Comparison of ENCODE assay signal across 18 cellular contexts in genomic region chr7:73988197-73988596, GRCh38. TPM values are rescaled to one million over a fixed set of nuclear protein-coding genes. Genes with fewer than 3 reads are reported as not detected.
A peak's percentile ranks its signal among the peaks of the same experiment; 100 is the strongest.
DNase-seq lines count a peak whose midpoint lies in the region; ATAC-seq, FAIRE-seq and TF ChIP-seq lines count a peak whose summit lies in the region.
"Had no signal": no experiment of that assay in that cellular context is flagged by ENCODE, and none has a peak within 500 bp of the region (broad histone marks: within the 10 kb centered on the region; RNA-seq: fewer than 3 reads in every experiment).

No MANE protein-coding gene starts in this region.

- no peak for TF ChIP-seq CTCF in astrocyte (IDR thresholded peaks at IDR 0.05; ENCODE audit: insufficient read depth, low read depth, low read length)

- H3K9ac ChIP-seq in GM23248 (no peak overlapping the region), astrocyte (ENCODE audit: low read length) (peak overlapping the region; percentile 9)

- peaks cover 7% of the 10 kb centered on the region for H3K27me3 Mint-ChIP-seq in astrocyte (ENCODE audit: low read depth, unreplicated experiment)
- no peaks in the 10 kb centered on the region for H3K27me3 Mint-ChIP-seq in naive thymus-derived CD4-positive, alpha-beta T cell
- H3K27me3 Mint-ChIP-seq: activated naive CD4-positive, alpha-beta T cell treated with anti-CD3 and anti-CD28 coated beads, Interleukin-2, amount 50 U/mL, for 24 hours had no signal

- WGBS in GM23248 (ENCODE audit: low coverage in 1 of 2, low lambda C conversion rate in 2 of 2, missing lambda C conversion rate in 2 of 2), 2 experiments: 34 to 43% methylated on average over 9 of the region's 9 CpGs

- in situ Hi-C loops in GM23248 (cut with MboI): no loop called here

- H3K4me3 ChIP-seq in GM23248 (no peak overlapping the region), astrocyte (ENCODE audit: insufficient read depth, low read depth, low read length) (no peak overlapping the region)
- H3K4me3 ChIP-seq in naive thymus-derived CD4-positive, alpha-beta T cell (ENCODE audit: low read length): no peak overlapping the region
- H3K4me3 ChIP-seq: cardiac muscle cell had no signal

- H3K4me1 Mint-ChIP-seq in astrocyte (ENCODE audit: low read depth, unreplicated experiment): peaks cover 2% of the 10 kb centered on the region
- H3K4me1 Mint-ChIP-seq in naive thymus-derived CD4-positive, alpha-beta T cell: no peaks in the 10 kb centered on the region
- H3K4me1 Mint-ChIP-seq: activated naive CD4-positive, alpha-beta T cell treated with anti-CD3 and anti-CD28 coated beads, Interleukin-2, amount 50 U/mL, for 24 hours; naive thymus-derived CD8-positive, alpha-beta T cell had no signal

- no peaks in the 10 kb centered on the region for H3K36me3 ChIP-seq in GM23248 (ENCODE audit: low read depth)
- H3K36me3 ChIP-seq in astrocyte (ENCODE audit: insufficient read depth, low read length): no peaks in the 10 kb centered on the region
- H3K36me3 ChIP-seq in naive thymus-derived CD4-positive, alpha-beta T cell (ENCODE audit: control insufficient read depth in 2 of 3, insufficient read depth in 3 of 3, low read length in 3 of 3): no peaks in the 10 kb centered on the region
- H3K36me3 ChIP-seq: cardiac muscle cell had no signal

- H3K27ac ChIP-seq in GM23248 (no peak overlapping the region), astrocyte (ENCODE audit: low read depth, low read length) (no peak overlapping the region)
- H3K27ac ChIP-seq in naive thymus-derived CD4-positive, alpha-beta T cell (ENCODE audit: low read depth, low read length): no peak overlapping the region
- H3K27ac ChIP-seq: cardiac muscle cell had no signal

- POLR2A ChIA-PET in naive thymus-derived CD4-positive, alpha-beta T cell (lab: Charles Lee): no interaction called here

- H3K4me2 ChIP-seq in GM23248 (ENCODE audit: unreplicated experiment) (no peak overlapping the region), astrocyte (ENCODE audit: low read length) (peak overlapping the region; percentile 17)

- H4K20me1 ChIP-seq in GM23248 (ENCODE audit: insufficient read depth): no peaks in the 10 kb centered on the region
- no peaks in the 10 kb centered on the region for H4K20me1 ChIP-seq in astrocyte (ENCODE audit: insufficient read depth, low read length)

- no peaks in the 10 kb centered on the region for H3K9me2 ChIP-seq in GM23248 (ENCODE audit: insufficient read depth)

- H3K9me3 ChIP-seq in GM23248 (ENCODE audit: low read depth) (no peaks in the 10 kb centered on the region), astrocyte (ENCODE audit: insufficient read depth, low read depth, low read length) (no peaks in the 10 kb centered on the region)
- H3K9me3 ChIP-seq in naive thymus-derived CD4-positive, alpha-beta T cell (ENCODE audit: control insufficient read depth in 2 of 3, low read length in 3 of 3): no peaks in the 10 kb centered on the region
- H3K9me3 ChIP-seq: Caco-2 had no signal

- peaks cover 2% of the 10 kb centered on the region for H3K36me3 Mint-ChIP-seq in astrocyte (ENCODE audit: low read depth, unreplicated experiment)
- H3K36me3 Mint-ChIP-seq in naive thymus-derived CD4-positive, alpha-beta T cell: no peaks in the 10 kb centered on the region
- H3K36me3 Mint-ChIP-seq: activated naive CD4-positive, alpha-beta T cell treated with anti-CD3 and anti-CD28 coated beads, Interleukin-2, amount 50 U/mL, for 24 hours; naive thymus-derived CD8-positive, alpha-beta T cell had no signal

- no peak for FAIRE-seq in astrocyte (lab: Jason Lieb, UNC)

- H3K27me3 ChIP-seq in GM23248 (replicated peaks; ENCODE audit: insufficient read depth): no peaks in the 10 kb centered on the region
- no peaks in the 10 kb centered on the region for H3K27me3 ChIP-seq in astrocyte (ENCODE audit: insufficient read depth, low read length)
- no peaks in the 10 kb centered on the region for H3K27me3 ChIP-seq in naive thymus-derived CD4-positive, alpha-beta T cell (ENCODE audit: control insufficient read depth in 2 of 2, insufficient read depth in 2 of 2, low read length in 2 of 2)
- H3K27me3 ChIP-seq: cardiac muscle cell had no signal

- H3F3A ChIP-seq in GM23248 (ENCODE audit: insufficient read depth): no peaks in the 10 kb centered on the region

- peaks cover 18% of the 10 kb centered on the region for H3K4me1 ChIP-seq in GM23248 (ENCODE audit: insufficient read depth)
- peaks cover 9% of the 10 kb centered on the region for H3K4me1 ChIP-seq in astrocyte (ENCODE audit: insufficient read depth, low read length)
- no peaks in the 10 kb centered on the region for H3K4me1 ChIP-seq in naive thymus-derived CD4-positive, alpha-beta T cell (ENCODE audit: control insufficient read depth in 2 of 2, insufficient read depth in 2 of 2, low read length in 2 of 2)
- H3K4me1 ChIP-seq: Caco-2 had no signal

- H3K4me3 Mint-ChIP-seq in astrocyte (ENCODE audit: unreplicated experiment): no peak overlapping the region
- H3K4me3 Mint-ChIP-seq in naive thymus-derived CD4-positive, alpha-beta T cell: no peak overlapping the region
- H3K4me3 Mint-ChIP-seq: activated naive CD4-positive, alpha-beta T cell treated with anti-CD3 and anti-CD28 coated beads, Interleukin-2, amount 50 U/mL, for 24 hours; H9; naive thymus-derived CD8-positive, alpha-beta T cell had no signal

- intact Hi-C loops in left cardiac atrium (cut with DNase I): no loop called here
- intact Hi-C loops in naive thymus-derived CD4-positive, alpha-beta T cell (cut with micrococcal nuclease): no loop called here

- H3K79me2 ChIP-seq in GM23248 (ENCODE audit: insufficient read depth) (no peaks in the 10 kb centered on the region), astrocyte (ENCODE audit: insufficient read depth, low read length) (no peaks in the 10 kb centered on the region)

- ATAC-seq in left cardiac atrium (peak in 1 of 2 donors; percentile 65), HG03457 (IDR thresholded peaks at IDR 0.05; ENCODE audit: unreplicated experiment) (no peak), HG03439 (IDR thresholded peaks at IDR 0.05; ENCODE audit: unreplicated experiment) (no peak)
- ATAC-seq in naive thymus-derived CD4-positive, alpha-beta T cell: no peak
- ATAC-seq: naive thymus-derived CD8-positive, alpha-beta T cell had no signal

- H3K9me3 Mint-ChIP-seq in astrocyte (ENCODE audit: unreplicated experiment): peaks cover 3% of the 10 kb centered on the region
- H3K9me3 Mint-ChIP-seq in naive thymus-derived CD4-positive, alpha-beta T cell: peaks cover 0 to 1% (median 0%) of the 10 kb centered on the region in 11 donors
- H3K9me3 Mint-ChIP-seq: activated naive CD4-positive, alpha-beta T cell treated with anti-CD3 and anti-CD28 coated beads, Interleukin-2, amount 50 U/mL, for 24 hours; H9 had no signal

- H3K27ac Mint-ChIP-seq in astrocyte (ENCODE audit: unreplicated experiment): no peak overlapping the region
- no peak overlapping the region for H3K27ac Mint-ChIP-seq in naive thymus-derived CD4-positive, alpha-beta T cell
- H3K27ac Mint-ChIP-seq: activated naive CD4-positive, alpha-beta T cell treated with anti-CD3 and anti-CD28 coated beads, Interleukin-2, amount 50 U/mL, for 24 hours; naive thymus-derived CD8-positive, alpha-beta T cell had no signal

- DNase-seq in GM23248 (peak; percentile 33), astrocyte (ENCODE audit: low read depth) (peak; percentile 56), left cardiac atrium (peak; percentile 80), retina (peak; percentile 59), NCI-H2171 treated with DMSO at 0.1 percent for 48 hours (lab: John Stamatoyannopoulos, UW) (no peak)
- no peak for DNase-seq in naive thymus-derived CD4-positive, alpha-beta T cell
- DNase-seq: activated CD4-positive, alpha-beta T cell treated with anti-CD3 and anti-CD28 coated beads, Interleukin-2, amount 50 U/mL, for 1 hour; activated T-cell treated with anti-CD3 and anti-CD28 coated beads, Interleukin-2, amount 50 U/mL, for 1 hour; Caco-2; H9; naive thymus-derived CD8-positive, alpha-beta T cell; NCI-H526; OCI-M1; stimulated activated CD4-positive, alpha-beta T cell treated with anti-CD3 and anti-CD28 coated beads, Interleukin-1b, Interleukin-23, amount 100 ng/mL, for 48 hours had no signal

- H2AFZ ChIP-seq in GM23248 (no peak overlapping the region), astrocyte (ENCODE audit: low read depth, low read length) (no peak overlapping the region)

- CTCF ChIA-PET in naive thymus-derived CD4-positive, alpha-beta T cell (lab: Charles Lee): no interaction called here

RNA-seq across cellular contexts. Expression of gene ELN, which starts 39.8 kb away (rescaled TPM):
- 698 and 974 TPM in 2 replicates for total RNA-seq in GM23248 (2014; rRNA removed; shearing (Covaris generic))
- polyA plus RNA-seq in GM23248 (2016; fragmentation: Nextera tagmentation; extraction: Ambion mirVana): 539 and 568 TPM in 2 replicates
- total RNA-seq in astrocyte (0.75 and 0.89 TPM in 2 replicates), left cardiac atrium (100 to 1,000 TPM in 1 of 2 donors, 10 to 100 TPM in 1; 91.7 to 166 TPM)
- under 1 TPM in 3 of 5 experiments, not detected in 2; 0.11 to 0.67 (median 0.66) TPM for total RNA-seq in naive thymus-derived CD4-positive, alpha-beta T cell
- not detected for polyA plus RNA-seq in naive thymus-derived CD4-positive, alpha-beta T cell
- total RNA-seq: Caco-2; naive thymus-derived CD8-positive, alpha-beta T cell had no signal
- polyA plus RNA-seq: cardiac muscle cell; naive thymus-derived CD8-positive, alpha-beta T cell had no signal

Comparison
In these comparisons a context has a peak if more than half of its experiments do, and no peak if none do; other contexts are left out.
1. DNase-seq: peak in GM23248 (single experiment), astrocyte (single experiment), left cardiac atrium (single experiment) and retina (single experiment); none in NCI-H2171 treated with DMSO at 0.1 percent for 48 hours (single experiment) and naive thymus-derived CD4-positive, alpha-beta T cell (0 of 9).
2. RNA of gene ELN, which starts 39.8 kb away (total RNA-seq): 698 to 974 TPM in GM23248 and 91.7 to 166 TPM in left cardiac atrium; 0.75 to 0.89 TPM in astrocyte and 0.11 to 0.67 TPM in naive thymus-derived CD4-positive, alpha-beta T cell; every median in the first group is over 10 times any median in the second.